1 cellular context compared by ENCODE assay signal in genomic region chr6:170072246-170072645, GRCh38.
TF ChIP-seq lines count a peak whose summit lies in the region.

No MANE protein-coding gene starts in this region.

TF ChIP-seq in HepG2, 621 proteins besides CTCF, POLR2A, EP300 and RAD21:
- peak; percentile 71 for TF ChIP-seq USF2 (IDR thresholded peaks at IDR 0.05; ENCODE audit: low read depth, low read length)
- TF ChIP-seq USF2 (CRISPR knock-in tag; IDR thresholded peaks at IDR 0.05; ENCODE audit: borderline replicate concordance), result no peak
- TF ChIP-seq CBX1 (IDR thresholded peaks at IDR 0.05; ENCODE audit: low read depth), result no peak
